In the genomic region with DNA sequence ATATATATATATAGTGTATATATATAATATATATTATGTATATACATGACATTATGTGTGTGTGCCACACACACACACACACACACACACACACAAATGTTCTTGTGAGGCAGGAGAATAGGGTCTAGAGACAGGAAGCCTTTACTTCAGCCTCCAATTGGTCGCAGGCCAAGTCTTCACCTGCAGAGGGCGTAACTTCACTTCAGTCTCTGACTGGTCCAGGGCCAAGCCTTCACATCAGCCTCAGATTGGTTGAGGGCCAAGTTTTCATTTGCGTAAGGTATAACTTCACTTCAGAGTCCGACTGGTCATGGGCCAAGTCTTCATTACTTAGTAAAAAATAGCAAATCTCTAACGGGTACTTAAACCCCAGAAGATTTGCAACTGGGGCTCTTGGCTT, we compare ENCODE assay signal across 11 cellular contexts. TPM values are rescaled to one million over a fixed set of nuclear protein-coding genes. Genes with fewer than 3 reads are reported as not detected.
DNase-seq lines count a peak whose midpoint lies in the region; ATAC-seq and TF ChIP-seq lines count a peak whose summit lies in the region.
"Had no signal": no experiment of that assay in that cellular context is flagged by ENCODE, and none has a peak within 500 bp of the region (broad histone marks: within the 10 kb centered on the region; RNA-seq: fewer than 3 reads in every experiment).

No MANE protein-coding gene starts in this region.

- no peak overlapping the region for H3K4me3 Mint-ChIP-seq in activated CD4-positive, alpha-beta memory T cell treated with anti-CD3 and anti-CD28 coated beads, Interleukin-2, amount 10 ng/mL, durations not matched to agents 7 days and 5 days
- H3K4me3 Mint-ChIP-seq: activated naive CD4-positive, alpha-beta T cell treated with anti-CD3 and anti-CD28 coated beads, Interleukin-2, amount 50 U/mL, for 24 hours had no signal

- CTCF ChIA-PET in HCT116 (lab: Charles Lee) = interaction anchor here (0.8 to 1.1 kb wide), 2 partner anchors 9 to 280 kb away, joined by 3 to 6 read pairs; no protein-coding TSS in a partner anchor
- CTCF ChIA-PET in activated CD4-positive, alpha-beta memory T cell treated with anti-CD3 and anti-CD28 coated beads, Interleukin-2, amount 10 ng/mL, durations not matched to agents 7 days and 5 days (lab: Charles Lee) = interaction anchor here (1.1 kb wide), 1 partner anchor 55 kb away, joined by 3 read pairs; no protein-coding TSS in a partner anchor

- no peaks in the 10 kb centered on the region for H3K27me3 ChIP-seq in HCT116 (ENCODE audit: insufficient read depth, low read length)
- H3K27me3 ChIP-seq in iPS DF 6.9 (ENCODE audit: control insufficient read depth, insufficient read depth, low read length) = no peaks in the 10 kb centered on the region
- H3K27me3 ChIP-seq: heart left ventricle had no signal

- POLR2A ChIA-PET in HCT116 (lab: Charles Lee) = no interaction called here
- POLR2A ChIA-PET in activated CD4-positive, alpha-beta memory T cell treated with anti-CD3 and anti-CD28 coated beads, Interleukin-2, amount 10 ng/mL, durations not matched to agents 7 days and 5 days (lab: Charles Lee) = no interaction called here

- H3K36me3 ChIP-seq in HCT116 (ENCODE audit: control insufficient read depth in 1 of 2, insufficient read depth in 2 of 2, low read length in 2 of 2) (no peaks in the 10 kb centered on the region), iPS DF 6.9 (ENCODE audit: control insufficient read depth, insufficient read depth, low read length) (no peaks in the 10 kb centered on the region)
- H3K36me3 ChIP-seq: heart left ventricle had no signal

- RAD21 ChIA-PET in HCT116 (lab: Charles Lee; ENCODE audit: low non-redundant PET in 1 of 2, low total read pairs in 2 of 2, uncharacterized antibody in 2 of 2, unreplicated experiment in 2 of 2) = no interaction called here

- TF ChIP-seq CTCF in 22Rv1 (IDR thresholded peaks at IDR 0.05) (peak; percentile 44), HCT116 (IDR thresholded peaks at IDR 0.05 in 2 of 3, conservative IDR thresholded peaks at IDR 0.05 in 1 of 3; ENCODE audit: borderline replicate concordance in 1 of 3, insufficient read depth in 1 of 3, low read depth in 2 of 3, low read length in 2 of 3) (peak in 2 of 3 experiments; percentile 58 to 59; a peak in 4 of 6 replicates)

- H3K79me2 ChIP-seq in HCT116 (ENCODE audit: insufficient read depth, low read length) = no peaks in the 10 kb centered on the region

- peaks cover 3% of the 10 kb centered on the region for H3K27me3 Mint-ChIP-seq in activated CD4-positive, alpha-beta memory T cell treated with anti-CD3 and anti-CD28 coated beads, Interleukin-2, amount 10 ng/mL, durations not matched to agents 7 days and 5 days
- H3K27me3 Mint-ChIP-seq: activated naive CD4-positive, alpha-beta T cell treated with anti-CD3 and anti-CD28 coated beads, Interleukin-2, amount 50 U/mL, for 24 hours had no signal

- H3K9me2 ChIP-seq in HCT116 (ENCODE audit: insufficient read depth) = no peaks in the 10 kb centered on the region; the same call in 1 of the 2 replicates

- no peak overlapping the region for H3K4me3 ChIP-seq in HCT116 (replicated peaks in 1 of 2; ENCODE audit: low read depth in 1 of 2, low read length in 2 of 2)
- no peak overlapping the region for H3K4me3 ChIP-seq in iPS DF 6.9 (ENCODE audit: low read length)
- H3K4me3 ChIP-seq: heart left ventricle had no signal

- no peak for TF ChIP-seq POLR2A in HCT116 (IDR thresholded peaks at IDR 0.05; ENCODE audit: borderline replicate concordance, extremely low read depth, insufficient read depth, insufficient read length)

- ATAC-seq in HCT116 = peak; percentile 89
- no peak for ATAC-seq in GM19397 (IDR thresholded peaks at IDR 0.05; ENCODE audit: unreplicated experiment)
- no peak for ATAC-seq in HG03108 (IDR thresholded peaks at IDR 0.05; ENCODE audit: unreplicated experiment)
- ATAC-seq: heart left ventricle had no signal

- intact Hi-C loops in HCT116 (cut with micrococcal nuclease) = no loop called here

- no peak overlapping the region for H3K4me2 ChIP-seq in HCT116 (ENCODE audit: low read length)

- WGBS in iPS DF 6.9 (ENCODE audit: insufficient coverage, insufficient read length) = no CpG with 5 or more reads among the region's 5 CpGs

- no peak overlapping the region for H3K9ac ChIP-seq in HCT116 (ENCODE audit: low read length)

- no peak overlapping the region for H3K27ac ChIP-seq in 22Rv1
- no peak overlapping the region for H3K27ac ChIP-seq in HCT116 (ENCODE audit: low read depth, low read length)
- no peak overlapping the region for H3K27ac ChIP-seq in iPS DF 6.9 (ENCODE audit: low read length)
- H3K27ac ChIP-seq: heart left ventricle had no signal

- no peak overlapping the region for H3K27ac Mint-ChIP-seq in activated CD4-positive, alpha-beta memory T cell treated with anti-CD3 and anti-CD28 coated beads, Interleukin-2, amount 10 ng/mL, durations not matched to agents 7 days and 5 days
- H3K27ac Mint-ChIP-seq: activated naive CD4-positive, alpha-beta T cell treated with anti-CD3 and anti-CD28 coated beads, Interleukin-2, amount 50 U/mL, for 24 hours had no signal

- DNase-seq in HCT116 (ENCODE audit: low read depth, low spot score) (peak; percentile 43), iPS DF 6.9 (ENCODE audit: low read depth, low spot score) (peak; percentile 70), middle frontal gyrus (ENCODE audit: extremely low spot score, low spot score) (no peak), A172 (ENCODE audit: low spot score) (no peak)
- peak; percentile 30 for DNase-seq in activated CD4-positive, alpha-beta memory T cell treated with anti-CD3 and anti-CD28 coated beads, Interleukin-2, amount 10 ng/mL, durations not matched to agents 7 days and 5 days
- DNase-seq: heart left ventricle had no signal

- TF ChIP-seq RAD21 in HCT116 (IDR thresholded peaks at IDR 0.05; ENCODE audit: low read depth) = peak; percentile 40; the same call in 1 of the 2 replicates

- no peaks in the 10 kb centered on the region for H3K36me3 Mint-ChIP-seq in activated CD4-positive, alpha-beta memory T cell treated with anti-CD3 and anti-CD28 coated beads, Interleukin-2, amount 10 ng/mL, durations not matched to agents 7 days and 5 days (ENCODE audit: low read depth)
- H3K36me3 Mint-ChIP-seq: activated naive CD4-positive, alpha-beta T cell treated with anti-CD3 and anti-CD28 coated beads, Interleukin-2, amount 50 U/mL, for 24 hours had no signal

- H3K9me3 Mint-ChIP-seq in activated CD4-positive, alpha-beta memory T cell treated with anti-CD3 and anti-CD28 coated beads, Interleukin-2, amount 10 ng/mL, durations not matched to agents 7 days and 5 days = no peaks in the 10 kb centered on the region
- H3K9me3 Mint-ChIP-seq: activated naive CD4-positive, alpha-beta T cell treated with anti-CD3 and anti-CD28 coated beads, Interleukin-2, amount 50 U/mL, for 24 hours had no signal

- no peak overlapping the region for H2AFZ ChIP-seq in HCT116 (ENCODE audit: low read depth, low read length, poor library complexity, severe bottlenecking)

- H3K4me1 ChIP-seq in HCT116 (ENCODE audit: control insufficient read depth in 1 of 2, insufficient read depth in 2 of 2, low read length in 2 of 2) = no peaks in the 10 kb centered on the region
- no peaks in the 10 kb centered on the region for H3K4me1 ChIP-seq in iPS DF 6.9 (ENCODE audit: control insufficient read depth, insufficient read depth, low read length)
- H3K4me1 ChIP-seq: heart left ventricle had no signal

- H4K20me1 ChIP-seq in HCT116 (ENCODE audit: insufficient read depth) = no peaks in the 10 kb centered on the region

- no peaks in the 10 kb centered on the region for H3K4me1 Mint-ChIP-seq in activated CD4-positive, alpha-beta memory T cell treated with anti-CD3 and anti-CD28 coated beads, Interleukin-2, amount 10 ng/mL, durations not matched to agents 7 days and 5 days
- H3K4me1 Mint-ChIP-seq: activated naive CD4-positive, alpha-beta T cell treated with anti-CD3 and anti-CD28 coated beads, Interleukin-2, amount 50 U/mL, for 24 hours had no signal

- no TSS peak for BruUV-seq in HCT116 (replicated peaks; lab: Mats Ljungman, UMichigan)

- H3K9me3 ChIP-seq in HCT116 (ENCODE audit: control insufficient read depth in 1 of 2, insufficient read depth in 1 of 2, low read depth in 1 of 2, low read length in 2 of 2) (no peaks in the 10 kb centered on the region), iPS DF 6.9 (ENCODE audit: control insufficient read depth, insufficient read depth, low read length) (no peaks in the 10 kb centered on the region)
- H3K9me3 ChIP-seq: heart left ventricle had no signal

TF ChIP-seq in HCT116, 20 proteins besides CTCF, POLR2A, EP300 and RAD21 (continues in another document):
- TF ChIP-seq ZFX (IDR thresholded peaks at IDR 0.05) = no peak
- no peak for TF ChIP-seq ZNF274 (IDR thresholded peaks at IDR 0.05; ENCODE audit: low read depth, low read length)

RNA-seq across cellular contexts. Expression of gene SS18, which starts 13.2 kb away (rescaled TPM):
- total RNA-seq in HCT116 (2021; ENCODE audit: unreplicated experiment) = 60.0 TPM
- polyA plus RNA-seq in HCT116 (2012) = 53.0 and 59.6 TPM in 2 replicates
- 10 to 100 TPM; 54.1 to 54.8 TPM for total RNA-seq in activated CD4-positive, alpha-beta memory T cell treated with anti-CD3 and anti-CD28 coated beads, Interleukin-2, amount 10 ng/mL, durations not matched to agents 7 days and 5 days
- 103 and 210 TPM in 2 replicates for total RNA-seq in A172 (2014; rRNA removed; shearing (Covaris generic))

RNA-seq across cellular contexts. Expression of gene PSMA8, which starts 30.1 kb away (rescaled TPM):
- not detected for total RNA-seq in HCT116 (2021; ENCODE audit: unreplicated experiment)
- not detected in 2 replicates for polyA plus RNA-seq in HCT116 (2012)
- under 1 TPM; 0.60 to 0.83 TPM for total RNA-seq in activated CD4-positive, alpha-beta memory T cell treated with anti-CD3 and anti-CD28 coated beads, Interleukin-2, amount 10 ng/mL, durations not matched to agents 7 days and 5 days
- total RNA-seq in A172 (2014; rRNA removed; shearing (Covaris generic)) = not detected in 2 replicates
- total RNA-seq: renal cortical epithelial cell had no signal
- polyA plus RNA-seq: heart left ventricle had no signal

Comparison
In these comparisons a context has a peak if more than half of its experiments do, and no peak if none do; other contexts are left out.
1. DNase-seq: peak in HCT116 (single experiment), activated CD4-positive, alpha-beta memory T cell treated with anti-CD3 and anti-CD28 coated beads, Interleukin-2, amount 10 ng/mL, durations not matched to agents 7 days and 5 days (single experiment) and iPS DF 6.9 (single experiment); none in middle frontal gyrus (single experiment) and A172 (single experiment).